ENCODE assay signal across 1 cellular context in the genomic region with DNA sequence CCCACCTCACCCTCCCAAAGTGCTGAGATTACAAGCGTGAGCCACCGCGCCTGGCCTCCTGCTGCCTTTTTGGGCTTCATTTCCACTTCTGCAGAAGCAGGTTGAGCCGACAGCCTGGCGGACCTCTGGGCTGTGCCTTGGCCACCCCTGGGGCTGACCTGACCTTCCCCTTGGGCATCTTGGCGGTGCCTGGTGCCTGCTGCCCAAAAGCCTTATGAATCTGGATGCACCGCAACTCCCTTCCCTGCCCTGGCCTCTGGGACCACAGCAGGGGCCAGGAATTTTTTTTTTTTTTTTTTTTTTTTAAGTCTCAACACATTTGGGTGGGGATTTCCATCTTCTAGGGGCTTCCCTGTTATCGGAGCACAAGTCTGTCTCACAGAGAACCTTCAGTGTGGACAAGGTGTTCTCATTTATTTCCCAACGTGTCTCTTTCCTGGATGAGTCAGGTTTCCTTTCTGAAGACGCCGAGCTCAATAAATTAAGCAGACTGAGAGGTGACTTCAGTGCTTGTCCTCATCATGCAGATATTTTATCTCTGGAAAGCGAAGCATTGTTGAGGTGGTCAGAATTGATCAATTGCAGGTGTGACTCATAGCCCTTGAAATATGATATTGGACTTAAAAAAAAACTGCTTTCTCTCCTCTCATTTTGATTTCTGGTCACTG.
TF ChIP-seq lines count a peak whose summit lies in the region.

No MANE protein-coding gene starts in this region.

TF ChIP-seq in GM12878, 131 proteins besides CTCF, POLR2A, EP300 and RAD21 (continued from another document):
- TF ChIP-seq, protein P1, sequence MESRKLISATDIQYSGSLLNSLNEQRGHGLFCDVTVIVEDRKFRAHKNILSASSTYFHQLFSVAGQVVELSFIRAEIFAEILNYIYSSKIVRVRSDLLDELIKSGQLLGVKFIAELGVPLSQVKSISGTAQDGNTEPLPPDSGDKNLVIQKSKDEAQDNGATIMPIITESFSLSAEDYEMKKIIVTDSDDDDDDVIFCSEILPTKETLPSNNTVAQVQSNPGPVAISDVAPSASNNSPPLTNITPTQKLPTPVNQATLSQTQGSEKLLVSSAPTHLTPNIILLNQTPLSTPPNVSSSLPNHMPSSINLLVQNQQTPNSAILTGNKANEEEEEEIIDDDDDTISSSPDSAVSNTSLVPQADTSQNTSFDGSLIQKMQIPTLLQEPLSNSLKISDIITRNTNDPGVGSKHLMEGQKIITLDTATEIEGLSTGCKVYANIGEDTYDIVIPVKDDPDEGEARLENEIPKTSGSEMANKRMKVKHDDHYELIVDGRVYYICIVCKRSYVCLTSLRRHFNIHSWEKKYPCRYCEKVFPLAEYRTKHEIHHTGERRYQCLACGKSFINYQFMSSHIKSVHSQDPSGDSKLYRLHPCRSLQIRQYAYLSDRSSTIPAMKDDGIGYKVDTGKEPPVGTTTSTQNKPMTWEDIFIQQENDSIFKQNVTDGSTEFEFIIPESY (IDR thresholded peaks at IDR 0.05): no peak
- no peak for TF ChIP-seq EED (IDR thresholded peaks at IDR 0.05; ENCODE audit: low read depth)
TF ChIP-seq in GM12878: peak in this region for 2.
